In genomic region chr3:182116386-182116785, GRCh38 we compare ENCODE assay signal across 18 cellular contexts.
DNase-seq lines count a peak whose midpoint lies in the region; ATAC-seq and TF ChIP-seq lines count a peak whose summit lies in the region.
"Had no signal": no experiment of that assay in that cellular context is flagged by ENCODE, and none has a peak within 500 bp of the region (broad histone marks: within the 10 kb centered on the region; RNA-seq: fewer than 3 reads in every experiment).

No MANE protein-coding gene starts in this region.

- H3K27me3 Mint-ChIP-seq in nephron progenitor cell (ENCODE audit: low read depth, poor library complexity), result no peaks in the 10 kb centered on the region
- H3K27me3 Mint-ChIP-seq: CD4-positive, alpha-beta memory T cell had no signal

- DNase-seq in amniotic epithelial cell (ENCODE audit: low read depth) (peak; percentile 44), astrocyte of the spinal cord (ENCODE audit: low read depth, low spot score) (peak; percentile 60), mesenchymal stem cell (no peak), NCI-H82 (lab: John Stamatoyannopoulos, UW) (no peak), GM10266 (ENCODE audit: extremely low spot score) (no peak), nephron progenitor cell (no peak)
- DNase-seq: 8988T; CD4-positive, alpha-beta memory T cell; DMS153; DMS79; GDM1; GOT3; H7; HFFc6 had no signal

- no peak overlapping the region for H4K8ac ChIP-seq in mesenchymal stem cell (ENCODE audit: low read length)

- no peak overlapping the region for H2BK15ac ChIP-seq in mesenchymal stem cell (ENCODE audit: low read depth, poor library complexity, severe bottlenecking)

- peaks cover 5% of the 10 kb centered on the region for H3K4me1 Mint-ChIP-seq in nephron progenitor cell
- H3K4me1 Mint-ChIP-seq: CD14-positive monocyte; CD4-positive, alpha-beta memory T cell had no signal

- H3K23ac ChIP-seq in mesenchymal stem cell (ENCODE audit: low read length in 2 of 2), result no peak overlapping the region

- H2AFZ ChIP-seq in mesenchymal stem cell (ENCODE audit: low read depth, low read length), result no peak overlapping the region

- peaks cover 3% of the 10 kb centered on the region for H3K4me1 ChIP-seq in mesenchymal stem cell (ENCODE audit: control insufficient read depth, insufficient read depth, low read depth, low read length)
- H3K4me1 ChIP-seq: BLaER1 had no signal

- H3K4me3 Mint-ChIP-seq in nephron progenitor cell, result no peak overlapping the region
- H3K4me3 Mint-ChIP-seq: CD14-positive monocyte; CD4-positive, alpha-beta memory T cell; HFFc6 had no signal

- no peak overlapping the region for H3K4me3 ChIP-seq in astrocyte of the spinal cord (ENCODE audit: low read depth, low read length)
- no peak overlapping the region for H3K4me3 ChIP-seq in mesenchymal stem cell (ENCODE audit: insufficient read depth in 1 of 2, low read depth in 1 of 2, low read length in 2 of 2)
- H3K4me3 ChIP-seq: BLaER1 had no signal

- TF ChIP-seq CTCF in astrocyte of the spinal cord (IDR thresholded peaks at IDR 0.05; ENCODE audit: low read depth, low read length), result no peak
- TF ChIP-seq CTCF in GM10266 (IDR thresholded peaks at IDR 0.05; ENCODE audit: control insufficient read depth, insufficient read depth, low read depth, missing control alignments), result no peak
- no peak for TF ChIP-seq CTCF in nephron progenitor cell (IDR thresholded peaks at IDR 0.05)

- no peak overlapping the region for H2BK5ac ChIP-seq in mesenchymal stem cell (ENCODE audit: low read depth, low read length, poor library complexity, severe bottlenecking)

- no peak overlapping the region for H3K4me2 ChIP-seq in mesenchymal stem cell (ENCODE audit: low read length, poor library complexity, severe bottlenecking)
- H3K4me2 ChIP-seq: BLaER1 had no signal

- no peak overlapping the region for H3K18ac ChIP-seq in mesenchymal stem cell (ENCODE audit: low read depth in 1 of 2, low read length in 2 of 2)

- 44% methylated on average over 2 of the region's 2 CpGs for WGBS in mesenchymal stem cell

- no peak for ATAC-seq in GM18909 (IDR thresholded peaks at IDR 0.05; ENCODE audit: poor library complexity, unreplicated experiment)
- ATAC-seq: HCT116 had no signal

- H3K14ac ChIP-seq in mesenchymal stem cell (ENCODE audit: low read length in 2 of 2), result no peak overlapping the region

- no peak overlapping the region for H4K91ac ChIP-seq in mesenchymal stem cell (ENCODE audit: low read length)

- H3K9ac ChIP-seq in mesenchymal stem cell (ENCODE audit: low read length), result no peak overlapping the region
- H3K9ac ChIP-seq: BLaER1 had no signal

- no peaks in the 10 kb centered on the region for H3K36me3 ChIP-seq in mesenchymal stem cell (ENCODE audit: control insufficient read depth in 1 of 2, insufficient read depth in 2 of 2, low read depth in 1 of 2, low read length in 2 of 2)
- H3K36me3 ChIP-seq: BLaER1 had no signal

- H2BK12ac ChIP-seq in mesenchymal stem cell (ENCODE audit: low read length in 2 of 2), result no peak overlapping the region

- no peaks in the 10 kb centered on the region for H3K36me3 Mint-ChIP-seq in nephron progenitor cell (ENCODE audit: low read depth)
- H3K36me3 Mint-ChIP-seq: CD14-positive monocyte; CD4-positive, alpha-beta memory T cell had no signal

- no peaks in the 10 kb centered on the region for H3K9me3 Mint-ChIP-seq in nephron progenitor cell

- no peak overlapping the region for H3K4ac ChIP-seq in mesenchymal stem cell (ENCODE audit: low read depth in 1 of 2, low read length in 2 of 2)

- H3K27ac ChIP-seq in mesenchymal stem cell (ENCODE audit: low read length, poor library complexity, severe bottlenecking), result peak overlapping the region; percentile 80
- H3K27ac ChIP-seq: BLaER1 had no signal

- no peaks in the 10 kb centered on the region for H3K9me3 ChIP-seq in mesenchymal stem cell (ENCODE audit: control insufficient read depth, low read length)
- H3K9me3 ChIP-seq: BLaER1 had no signal

- no peak overlapping the region for H2AK5ac ChIP-seq in mesenchymal stem cell (ENCODE audit: low read length, severe bottlenecking)

- in situ Hi-C loops in astrocyte of the spinal cord (cut with HindIII; ENCODE audit: low sequenced_read_pairs), result no loop called here

- H3K27ac Mint-ChIP-seq in nephron progenitor cell, result no peak overlapping the region
- H3K27ac Mint-ChIP-seq: CD14-positive monocyte; CD4-positive, alpha-beta memory T cell; HFFc6 had no signal

- H3K79me1 ChIP-seq in mesenchymal stem cell (replicated peaks; ENCODE audit: low read length, poor library complexity, severe bottlenecking), result no peaks in the 10 kb centered on the region

- no peaks in the 10 kb centered on the region for H3K27me3 ChIP-seq in mesenchymal stem cell (ENCODE audit: control insufficient read depth in 1 of 2, insufficient read depth in 1 of 2, low read length in 2 of 2)
- H3K27me3 ChIP-seq: BLaER1 had no signal

- H2BK120ac ChIP-seq in mesenchymal stem cell (ENCODE audit: low read depth, low read length), result no peak overlapping the region

Comparison
In these comparisons a context has a peak if more than half of its experiments do, and no peak if none do; other contexts are left out.
1. DNase-seq: peak in amniotic epithelial cell (single experiment) and astrocyte of the spinal cord (single experiment); none in mesenchymal stem cell (single experiment), NCI-H82 (single experiment), GM10266 (single experiment) and nephron progenitor cell (single experiment).